Comparison of ENCODE assay signal across 8 cellular contexts in genomic region chr10:73956476-73957338, GRCh38. TPM values are rescaled to one million over a fixed set of nuclear protein-coding genes. Genes with fewer than 3 reads are reported as not detected.
A peak's percentile ranks its signal among the peaks of the same experiment; 100 is the strongest.
DNase-seq lines count a peak whose midpoint lies in the region; ATAC-seq and TF ChIP-seq lines count a peak whose summit lies in the region.

No MANE protein-coding gene starts in this region.

- H3K4me1 ChIP-seq in KMS-11 (ENCODE audit: low read depth, poor library complexity, severe bottlenecking), result peaks cover 59% of the 10 kb centered on the region
- peaks cover 15% of the 10 kb centered on the region for H3K4me1 ChIP-seq in cardiac muscle cell (ENCODE audit: low read depth)

- H3K4me3 ChIP-seq in KMS-11 (IDR thresholded peaks at IDR 0.05; ENCODE audit: insufficient read depth, low read depth, low read length) (no peak overlapping the region), cardiac muscle cell (no peak overlapping the region), skin epidermis (peak overlapping the region in 1 of 7 experiments; percentile 8)

- H3K9me3 ChIP-seq in cardiac muscle cell (ENCODE audit: low read depth), result no peaks in the 10 kb centered on the region

- peak overlapping the region; percentile 44; the same call in 1 of the 2 replicates for H2AFZ ChIP-seq in KMS-11 (ENCODE audit: low read depth)

- no peaks in the 10 kb centered on the region for H3K9me3 Mint-ChIP-seq in activated CD8-positive, alpha-beta T cell treated with anti-CD3 and anti-CD28 coated beads for 36 hours

- peaks cover 40% of the 10 kb centered on the region for H3K4me1 Mint-ChIP-seq in activated CD8-positive, alpha-beta T cell treated with anti-CD3 and anti-CD28 coated beads for 36 hours (ENCODE audit: low read depth)

- H3K4me2 ChIP-seq in KMS-11, result peak overlapping the region; percentile 72

- no peaks in the 10 kb centered on the region for H3K79me2 ChIP-seq in KMS-11 (ENCODE audit: insufficient read depth, low read depth)

- TF ChIP-seq CTCF in KMS-11 (conservative IDR thresholded peaks at IDR 0.05; ENCODE audit: low read depth, low read length), result no peak
- TF ChIP-seq CTCF in activated CD8-positive, alpha-beta T cell treated with anti-CD3 and anti-CD28 coated beads for 36 hours (IDR thresholded peaks at IDR 0.05), result no peak
- TF ChIP-seq CTCF in cardiac muscle cell (IDR thresholded peaks at IDR 0.05; ENCODE audit: low read depth, low read length), result no peak

- intact Hi-C loops in activated CD8-positive, alpha-beta T cell treated with anti-CD3 and anti-CD28 coated beads for 36 hours (cut with micrococcal nuclease), result loop anchor here (5.0 kb wide), 1 partner anchor 121 kb away; no protein-coding TSS in a partner anchor

- H3K4me3 Mint-ChIP-seq in activated CD8-positive, alpha-beta T cell treated with anti-CD3 and anti-CD28 coated beads for 36 hours, result peak overlapping the region; percentile 38

- no peaks in the 10 kb centered on the region for H3K27me3 Mint-ChIP-seq in activated CD8-positive, alpha-beta T cell treated with anti-CD3 and anti-CD28 coated beads for 36 hours

- CTCF ChIA-PET in activated CD8-positive, alpha-beta T cell treated with anti-CD3 and anti-CD28 coated beads for 36 hours (lab: Charles Lee), result interaction anchor here (0.7 to 8.9 kb wide), 33 partner anchors 10 to 597 kb away, joined by 3 to 77 read pairs (median 5); no protein-coding TSS in a partner anchor

- peak overlapping the region; percentile 84 for H3K27ac Mint-ChIP-seq in activated CD8-positive, alpha-beta T cell treated with anti-CD3 and anti-CD28 coated beads for 36 hours

- H3K27me3 ChIP-seq in KMS-11 (ENCODE audit: insufficient read depth, low read depth), result no peaks in the 10 kb centered on the region
- no peaks in the 10 kb centered on the region for H3K27me3 ChIP-seq in cardiac muscle cell

- no peaks in the 10 kb centered on the region for H3K36me3 ChIP-seq in KMS-11 (ENCODE audit: insufficient read depth)
- H3K36me3 ChIP-seq in cardiac muscle cell, result no peaks in the 10 kb centered on the region

- ATAC-seq in GM21423 (IDR thresholded peaks at IDR 0.05; ENCODE audit: unreplicated experiment), result peak; percentile 44
- ATAC-seq in activated CD8-positive, alpha-beta T cell treated with anti-CD3 and anti-CD28 coated beads for 36 hours, result peak; percentile 82

- DNase-seq in Daoy (ENCODE audit: low read depth) (peak; percentile 57), cardiac muscle cell (ENCODE audit: low read depth in 1 of 2, low spot score in 1 of 2) (peak; percentile 34 to 53), NK-92 (lab: John Stamatoyannopoulos, UW; ENCODE audit: unreplicated experiment) (no peak), DMS114 treated with DMSO at 0.1 percent for 48 hours (lab: John Stamatoyannopoulos, UW; ENCODE audit: unreplicated experiment) (no peak)
- peak; percentile 53 for DNase-seq in activated CD8-positive, alpha-beta T cell treated with anti-CD3 and anti-CD28 coated beads for 36 hours

- no peaks in the 10 kb centered on the region for H3K36me3 Mint-ChIP-seq in activated CD8-positive, alpha-beta T cell treated with anti-CD3 and anti-CD28 coated beads for 36 hours (ENCODE audit: low read depth)

- no peak overlapping the region for H3K9ac ChIP-seq in KMS-11

- no peaks in the 10 kb centered on the region for H4K20me1 ChIP-seq in KMS-11 (ENCODE audit: insufficient read depth)

- H3K27ac ChIP-seq in KMS-11 (peak overlapping the region; percentile 33; the same call in 1 of the 2 replicates), cardiac muscle cell (peak overlapping the region; percentile 89), skin epidermis (peak overlapping the region in 16 of 21 experiments; percentile 11 to 84 (median 55))

- POLR2A ChIA-PET in activated CD8-positive, alpha-beta T cell treated with anti-CD3 and anti-CD28 coated beads for 36 hours (lab: Charles Lee), result interaction anchor here (1.1 to 1.4 kb wide), 2 partner anchors 16 to 43 kb away, joined by 3 read pairs; no protein-coding TSS in a partner anchor

RNA-seq across cellular contexts. Expression of gene VCL, which starts 41.2 kb away (rescaled TPM):
- 98.4 and 115 TPM in 2 replicates for total RNA-seq in Daoy (2014; rRNA removed; shearing (Covaris generic))
- total RNA-seq in activated CD8-positive, alpha-beta T cell treated with anti-CD3 and anti-CD28 coated beads for 36 hours, result 10 to 100 TPM; 16.9 to 17.7 TPM
- total RNA-seq in cardiac muscle cell, result 130 and 167 TPM in 2 replicates
- 118 and 162 TPM in 2 replicates for polyA plus RNA-seq in cardiac muscle cell

RNA-seq across cellular contexts. Expression of gene PLAU, which starts 45.8 kb away (rescaled TPM):
- 159 and 165 TPM in 2 replicates for total RNA-seq in Daoy (2014; rRNA removed; shearing (Covaris generic))
- total RNA-seq in activated CD8-positive, alpha-beta T cell treated with anti-CD3 and anti-CD28 coated beads for 36 hours, result under 1 TPM; 0.41 to 0.47 TPM
- total RNA-seq in cardiac muscle cell, result 3.8 and 5.4 TPM in 2 replicates
- polyA plus RNA-seq in cardiac muscle cell, result 4.0 and 4.1 TPM in 2 replicates

Comparison
In these comparisons a context has a peak if more than half of its experiments do, and no peak if none do; other contexts are left out.
1. DNase-seq: peak in Daoy (single experiment), activated CD8-positive, alpha-beta T cell treated with anti-CD3 and anti-CD28 coated beads for 36 hours (single experiment) and cardiac muscle cell (2 of 2); none in NK-92 (single experiment) and DMS114 treated with DMSO at 0.1 percent for 48 hours (single experiment).
2. H3K27ac ChIP-seq: peak in every context shown above with its lines; median percentile 89 in cardiac muscle cell; 55 in skin epidermis; 33 in KMS-11.
3. RNA of gene PLAU, which starts 45.8 kb away (total RNA-seq): 159 to 165 TPM in Daoy; 3.8 to 5.4 TPM in cardiac muscle cell and 0.41 to 0.47 TPM in activated CD8-positive, alpha-beta T cell treated with anti-CD3 and anti-CD28 coated beads for 36 hours; every median in the first group is over 10 times any median in the second.